In the genomic region with DNA sequence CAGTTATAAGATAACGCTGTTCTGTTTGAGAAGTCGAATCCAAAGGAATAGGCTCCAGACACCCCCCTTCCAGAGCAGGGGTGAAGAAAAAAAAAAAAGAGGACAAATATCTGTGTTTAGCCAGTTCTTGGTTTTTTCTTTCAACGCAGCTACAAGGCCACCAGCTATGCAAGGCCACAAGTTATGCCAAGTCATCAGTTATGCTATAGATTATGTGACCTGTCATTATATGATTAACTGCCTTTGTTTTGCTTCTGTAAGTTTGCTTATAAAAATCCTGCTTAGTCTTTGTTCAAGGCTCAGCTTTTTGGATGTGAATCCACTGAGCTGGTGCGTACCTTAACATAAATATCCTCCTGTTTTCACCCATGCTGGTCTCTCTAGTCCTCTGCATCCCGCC, we compare ENCODE assay signal across 1 cellular context.
TF ChIP-seq lines count a peak whose summit lies in the region.

No MANE protein-coding gene starts in this region.

TF ChIP-seq in HepG2, 621 proteins besides CTCF, POLR2A, EP300 and RAD21:
- peak in 1 of 2 experiments; percentile 76; a peak in 3 of 4 replicates for TF ChIP-seq MAFK (conservative IDR thresholded peaks at IDR 0.05 in 1 of 2, IDR thresholded peaks at IDR 0.05 in 1 of 2; ENCODE audit: low read length in 2 of 2)
- TF ChIP-seq MAFF (IDR thresholded peaks at IDR 0.05; ENCODE audit: low read depth, low read length) = peak; percentile 73
